In genomic region chr9:134768332-134769083, GRCh38 we compare ENCODE assay signal across 14 cellular contexts.
DNase-seq lines count a peak whose midpoint lies in the region; ATAC-seq and TF ChIP-seq lines count a peak whose summit lies in the region.
"Had no signal": no experiment of that assay in that cellular context is flagged by ENCODE, and none has a peak within 500 bp of the region (broad histone marks: within the 10 kb centered on the region; RNA-seq: fewer than 3 reads in every experiment).

No MANE protein-coding gene starts in this region.

- DNase-seq in AG09319 (ENCODE audit: extremely low read depth, low read depth) (peak; percentile 35), UCSD-AML1 (lab: John Stamatoyannopoulos, UW; ENCODE audit: unreplicated experiment) (peak; percentile 34), glutamatergic neuron (no peak), occipital lobe (lab: John Stamatoyannopoulos, UW) (peak; percentile 70), DMS153 treated with DMSO at 0.1 percent for 48 hours (lab: John Stamatoyannopoulos, UW; ENCODE audit: unreplicated experiment) (no peak), CD14-positive monocyte (ENCODE audit: low spot score) (no peak)
- DNase-seq in activated naive CD4-positive, alpha-beta T cell treated with anti-CD3 and anti-CD28 coated beads, Interleukin-2, amount 50 U/mL, for 72 hours (ENCODE audit: low spot score in 2 of 2), result no peak
- DNase-seq: DMS 273 treated with DMSO at 0.1 percent for 48 hours, foreskin melanocyte, naive B cell, NCI-H1092, NCI-H2227 treated with DMSO at 0.1 percent for 48 hours had no signal

- no peaks in the 10 kb centered on the region for H3K36me3 Mint-ChIP-seq in glutamatergic neuron (ENCODE audit: unreplicated experiment)
- no peaks in the 10 kb centered on the region for H3K36me3 Mint-ChIP-seq in activated naive CD4-positive, alpha-beta T cell treated with anti-CD3 and anti-CD28 coated beads, Interleukin-2, amount 50 U/mL, for 72 hours
- no peaks in the 10 kb centered on the region for H3K36me3 Mint-ChIP-seq in CD14-positive monocyte
- H3K36me3 Mint-ChIP-seq: naive B cell had no signal

- H3K4me3 Mint-ChIP-seq in glutamatergic neuron (ENCODE audit: unreplicated experiment), result no peak overlapping the region
- H3K4me3 Mint-ChIP-seq in CD14-positive monocyte, result peak overlapping the region in 1 of 2 donors; percentile 56
- H3K4me3 Mint-ChIP-seq: dendritic cell treated with granulocyte-macrophage colony-stimulating factor and Interleukin-4, amounts not matched to agents 40 ng/mL and 50 ng/mL, for 4 days had no signal

- peaks cover 3% of the 10 kb centered on the region for H3K27me3 Mint-ChIP-seq in glutamatergic neuron (ENCODE audit: unreplicated experiment)
- peaks cover 42 to 70% (median 49%) of the 10 kb centered on the region in 3 donors for H3K27me3 Mint-ChIP-seq in CD14-positive monocyte (ENCODE audit: low read depth in 3 of 3)

- no peak for ATAC-seq in HG02588 (IDR thresholded peaks at IDR 0.05; ENCODE audit: unreplicated experiment)
- ATAC-seq in activated naive CD4-positive, alpha-beta T cell treated with anti-CD3 and anti-CD28 coated beads, Interleukin-2, amount 50 U/mL, for 72 hours, result no peak

- H3K27ac Mint-ChIP-seq in glutamatergic neuron (ENCODE audit: unreplicated experiment), result peak overlapping the region; percentile 52
- no peak overlapping the region for H3K27ac Mint-ChIP-seq in activated naive CD4-positive, alpha-beta T cell treated with anti-CD3 and anti-CD28 coated beads, Interleukin-2, amount 50 U/mL, for 72 hours
- H3K27ac Mint-ChIP-seq in CD14-positive monocyte, result no peak overlapping the region
- H3K27ac Mint-ChIP-seq: dendritic cell treated with granulocyte-macrophage colony-stimulating factor and Interleukin-4, amounts not matched to agents 40 ng/mL and 50 ng/mL, for 4 days had no signal

- H3K9me3 Mint-ChIP-seq in glutamatergic neuron (ENCODE audit: unreplicated experiment) (no peaks in the 10 kb centered on the region), CD14-positive monocyte (no peaks in the 10 kb centered on the region)
- H3K9me3 Mint-ChIP-seq in activated naive CD4-positive, alpha-beta T cell treated with anti-CD3 and anti-CD28 coated beads, Interleukin-2, amount 50 U/mL, for 72 hours, result no peaks in the 10 kb centered on the region
- H3K9me3 Mint-ChIP-seq: dendritic cell treated with granulocyte-macrophage colony-stimulating factor and Interleukin-4, amounts not matched to agents 40 ng/mL and 50 ng/mL, for 4 days; naive B cell had no signal

- H3K4me1 Mint-ChIP-seq in glutamatergic neuron (ENCODE audit: low read depth, unreplicated experiment) (peaks cover 10% of the 10 kb centered on the region), CD14-positive monocyte (no peaks in the 10 kb centered on the region)

- no peak for TF ChIP-seq CTCF in AG09319 (IDR thresholded peaks at IDR 0.05; ENCODE audit: low read depth, low read length)
- no peak for TF ChIP-seq CTCF in glutamatergic neuron (IDR thresholded peaks at IDR 0.05; ENCODE audit: partially characterized antibody, unreplicated experiment)
- TF ChIP-seq CTCF in CD14-positive monocyte (IDR thresholded peaks at IDR 0.05), result no peak

- intact Hi-C loops in CD14-positive monocyte (cut with micrococcal nuclease), result no loop called here

Comparison
In these comparisons a context has a peak if more than half of its experiments do, and no peak if none do; other contexts are left out.
1. DNase-seq: peak in AG09319 (single experiment), UCSD-AML1 (single experiment) and occipital lobe (single experiment); none in glutamatergic neuron (single experiment), DMS153 treated with DMSO at 0.1 percent for 48 hours (single experiment), activated naive CD4-positive, alpha-beta T cell treated with anti-CD3 and anti-CD28 coated beads, Interleukin-2, amount 50 U/mL, for 72 hours (0 of 2) and CD14-positive monocyte (single experiment).